In genomic region chr1:6392081-6392879, GRCh38 we compare ENCODE assay signal across 1 cellular context.
TF ChIP-seq lines count a peak whose summit lies in the region.

No MANE protein-coding gene starts in this region.

TF ChIP-seq in GM23338, 12 proteins besides CTCF, POLR2A, EP300 and RAD21 (continued from another document):
- no peak for TF ChIP-seq ZNF462 (CRISPR knock-in tag; IDR thresholded peaks at IDR 0.05)
- no peak for TF ChIP-seq CREB1 (CRISPR knock-in tag; IDR thresholded peaks at IDR 0.05; ENCODE audit: low read depth)
- TF ChIP-seq STAT1 (IDR thresholded peaks at IDR 0.05; ENCODE audit: unreplicated experiment) = no peak
- TF ChIP-seq EZH2 (IDR thresholded peaks at IDR 0.05; ENCODE audit: low read depth, unreplicated experiment) = no peak
- TF ChIP-seq, protein P1, sequence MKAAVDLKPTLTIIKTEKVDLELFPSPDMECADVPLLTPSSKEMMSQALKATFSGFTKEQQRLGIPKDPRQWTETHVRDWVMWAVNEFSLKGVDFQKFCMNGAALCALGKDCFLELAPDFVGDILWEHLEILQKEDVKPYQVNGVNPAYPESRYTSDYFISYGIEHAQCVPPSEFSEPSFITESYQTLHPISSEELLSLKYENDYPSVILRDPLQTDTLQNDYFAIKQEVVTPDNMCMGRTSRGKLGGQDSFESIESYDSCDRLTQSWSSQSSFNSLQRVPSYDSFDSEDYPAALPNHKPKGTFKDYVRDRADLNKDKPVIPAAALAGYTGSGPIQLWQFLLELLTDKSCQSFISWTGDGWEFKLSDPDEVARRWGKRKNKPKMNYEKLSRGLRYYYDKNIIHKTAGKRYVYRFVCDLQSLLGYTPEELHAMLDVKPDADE (IDR thresholded peaks at IDR 0.05) = no peak
- TF ChIP-seq EZH2phosphoT487 (IDR thresholded peaks at IDR 0.05; ENCODE audit: unreplicated experiment) = no peak
